Comparison of ENCODE assay signal across 8 cellular contexts in the genomic region with DNA sequence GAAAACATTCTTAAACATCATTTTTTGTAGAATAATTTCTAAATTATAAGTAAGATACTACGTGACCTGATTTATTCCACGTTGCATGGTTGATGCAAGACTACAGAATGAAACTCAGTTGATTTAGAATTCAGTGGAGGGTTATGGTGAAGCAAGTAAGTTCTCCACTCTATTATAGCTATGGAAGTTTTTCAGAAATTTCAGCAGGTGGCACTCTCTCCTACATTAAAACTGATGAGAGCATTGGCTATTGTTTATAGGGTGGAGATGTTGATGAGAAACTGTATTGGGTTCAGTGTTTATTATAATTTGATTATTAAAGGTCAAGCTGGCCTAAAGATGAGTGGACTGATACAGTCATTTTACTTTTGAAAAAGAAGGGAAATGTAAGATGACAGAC.
DNase-seq lines count a peak whose midpoint lies in the region; ATAC-seq and TF ChIP-seq lines count a peak whose summit lies in the region.

No MANE protein-coding gene starts in this region.

- H3K9ac ChIP-seq in SK-N-SH = no peak overlapping the region
- no peak overlapping the region for H3K9ac ChIP-seq in fibroblast of lung (ENCODE audit: insufficient read depth, low read length)

- H3K27me3 Mint-ChIP-seq in osteocyte (ENCODE audit: unreplicated experiment) = no peaks in the 10 kb centered on the region

- no peak overlapping the region for H2AFZ ChIP-seq in SK-N-SH (ENCODE audit: low read depth)
- no peak overlapping the region for H2AFZ ChIP-seq in fibroblast of lung (ENCODE audit: low read length)

- 57% methylated on average over 2 of the region's 2 CpGs for WGBS in SK-N-SH (ENCODE audit: low lambda C conversion rate)

- H3K27ac Mint-ChIP-seq in osteocyte (ENCODE audit: unreplicated experiment) = no peak overlapping the region

- no peak for TF ChIP-seq EP300 in SK-N-SH (IDR thresholded peaks at IDR 0.05; ENCODE audit: borderline replicate concordance in 1 of 2, low read depth in 1 of 2, low read length in 1 of 2)

- H3K79me2 ChIP-seq in SK-N-SH (ENCODE audit: insufficient read depth) = no peaks in the 10 kb centered on the region
- H3K79me2 ChIP-seq in fibroblast of lung (ENCODE audit: control insufficient read depth, insufficient read depth, low read length) = no peaks in the 10 kb centered on the region

- POLR2A ChIA-PET in SK-N-SH (lab: Yijun Ruan, JAX) = no interaction called here

- H3K4me1 Mint-ChIP-seq in osteocyte (ENCODE audit: unreplicated experiment) = peaks cover 13% of the 10 kb centered on the region

- H3F3A ChIP-seq in SK-N-SH (replicated peaks; ENCODE audit: insufficient read depth) = peaks cover 8% of the 10 kb centered on the region

- H3K36me3 Mint-ChIP-seq in osteocyte (ENCODE audit: unreplicated experiment) = peaks cover 23% of the 10 kb centered on the region

- DNase-seq in GM12864 (ENCODE audit: low read depth) (no peak), LHCN-M2 (ENCODE audit: low read depth) (peak; percentile 49), SK-N-SH (peak; percentile 44), fibroblast of lung (ENCODE audit: low read depth in 2 of 2) (peak; percentile 54 to 77), osteocyte (ENCODE audit: extremely low spot score, unreplicated experiment) (no peak), activated gamma-delta T cell treated with Interleukin-2 at 50 U/mL for 16 hours (no peak)

- peak; percentile 81 for TF ChIP-seq RAD21 in SK-N-SH (IDR thresholded peaks at IDR 0.05; ENCODE audit: low read length)

- H3K4me3 Mint-ChIP-seq in osteocyte (ENCODE audit: unreplicated experiment) = no peak overlapping the region

- CTCF ChIA-PET in SK-N-SH (lab: Yijun Ruan, JAX) = interaction anchor here (0.5 to 4.1 kb wide), 30 partner anchors 9 to 1728 kb away, joined by 3 to 32 read pairs (median 4); no protein-coding TSS in a partner anchor

- peak; percentile 37 for TF ChIP-seq CTCF in GM12864 (IDR thresholded peaks at IDR 0.05; ENCODE audit: low read depth, low read length, missing control alignments)
- peak; percentile 74 for TF ChIP-seq CTCF in SK-N-SH (IDR thresholded peaks at IDR 0.05)
- peak; percentile 49 to 57 for TF ChIP-seq CTCF in fibroblast of lung (conservative IDR thresholded peaks at IDR 0.05 in 1 of 2, IDR thresholded peaks at IDR 0.05 in 1 of 2; ENCODE audit: low read depth in 1 of 2, low read length in 2 of 2)
- TF ChIP-seq CTCF in osteocyte (IDR thresholded peaks at IDR 0.05) = peak; percentile 72

- H3K27ac ChIP-seq in SK-N-SH (ENCODE audit: low read depth in 2 of 2, low read length in 1 of 2) = peak overlapping the region in 1 of 2 experiments; percentile 18; a peak in 1 of 4 replicates
- H3K27ac ChIP-seq in fibroblast of lung (ENCODE audit: insufficient read depth, low read length) = no peak overlapping the region

- H3K4me3 ChIP-seq in GM12864 (ENCODE audit: low read depth, low read length) (no peak overlapping the region), SK-N-SH (ENCODE audit: low read depth in 2 of 2, low read length in 1 of 2) (no peak overlapping the region; a peak in 1 of 4 replicates), fibroblast of lung (replicated peaks in 1 of 4; ENCODE audit: control extremely low read depth in 1 of 4, insufficient read depth in 1 of 4, low read depth in 3 of 4, low read length in 4 of 4) (no peak overlapping the region)

- no peaks in the 10 kb centered on the region for H3K27me3 ChIP-seq in SK-N-SH (ENCODE audit: insufficient read depth)
- no peaks in the 10 kb centered on the region for H3K27me3 ChIP-seq in fibroblast of lung (ENCODE audit: control insufficient read depth, insufficient read depth, low read length)

- peaks cover 16 to 17% of the 10 kb centered on the region in 2 experiments for H3K36me3 ChIP-seq in SK-N-SH (replicated peaks in 1 of 2; ENCODE audit: control insufficient read depth in 1 of 2, insufficient read depth in 2 of 2, low read length in 1 of 2)
- peaks cover 2% of the 10 kb centered on the region for H3K36me3 ChIP-seq in fibroblast of lung (ENCODE audit: control insufficient read depth, insufficient read depth, low read length)

- H3K9me3 ChIP-seq in SK-N-SH = no peaks in the 10 kb centered on the region
- no peaks in the 10 kb centered on the region for H3K9me3 ChIP-seq in fibroblast of lung (ENCODE audit: control insufficient read depth, insufficient read depth, low read depth, low read length)

- no peaks in the 10 kb centered on the region for H4K20me1 ChIP-seq in SK-N-SH (ENCODE audit: insufficient read depth)
- H4K20me1 ChIP-seq in fibroblast of lung (ENCODE audit: control insufficient read depth, extremely low read depth, insufficient read depth, low read length) = no peaks in the 10 kb centered on the region

- H3K4me1 ChIP-seq in SK-N-SH (ENCODE audit: control insufficient read depth in 1 of 2, insufficient read depth in 2 of 2, low read depth in 1 of 2, low read length in 1 of 2) (peaks cover 0 to 11% of the 10 kb centered on the region in 2 experiments; a peak in 2 of 4 replicates), fibroblast of lung (ENCODE audit: control insufficient read depth, extremely low read depth, insufficient read depth, low read length) (no peaks in the 10 kb centered on the region)

- no peaks in the 10 kb centered on the region for H3K9me2 ChIP-seq in SK-N-SH

- H3K4me2 ChIP-seq in SK-N-SH (no peak overlapping the region), fibroblast of lung (ENCODE audit: extremely low read depth, insufficient read depth, low read length) (no peak overlapping the region)

- H3K9me3 Mint-ChIP-seq in osteocyte (ENCODE audit: unreplicated experiment) = no peaks in the 10 kb centered on the region

- peak; percentile 70 for ATAC-seq in GM21825 (IDR thresholded peaks at IDR 0.05; ENCODE audit: unreplicated experiment)
- ATAC-seq in HG03521 (IDR thresholded peaks at IDR 0.05; ENCODE audit: unreplicated experiment) = no peak

TF ChIP-seq in SK-N-SH, 30 proteins besides CTCF, POLR2A, EP300 and RAD21:
- TF ChIP-seq SMC3 (IDR thresholded peaks at IDR 0.05; ENCODE audit: low read depth, low read length) = peak; percentile 75
- TF ChIP-seq TCF12 (IDR thresholded peaks at IDR 0.05) = no peak

Comparison
In these comparisons a context has a peak if more than half of its experiments do, and no peak if none do; other contexts are left out.
1. DNase-seq: peak in LHCN-M2 (single experiment), SK-N-SH (single experiment) and fibroblast of lung (2 of 2); none in GM12864 (single experiment), osteocyte (single experiment) and activated gamma-delta T cell treated with Interleukin-2 at 50 U/mL for 16 hours (single experiment).
2. Peak in every context shown above with its lines, with median percentiles within 50 percentile points of each other: CTCF ChIP-seq.